In the genomic region with DNA sequence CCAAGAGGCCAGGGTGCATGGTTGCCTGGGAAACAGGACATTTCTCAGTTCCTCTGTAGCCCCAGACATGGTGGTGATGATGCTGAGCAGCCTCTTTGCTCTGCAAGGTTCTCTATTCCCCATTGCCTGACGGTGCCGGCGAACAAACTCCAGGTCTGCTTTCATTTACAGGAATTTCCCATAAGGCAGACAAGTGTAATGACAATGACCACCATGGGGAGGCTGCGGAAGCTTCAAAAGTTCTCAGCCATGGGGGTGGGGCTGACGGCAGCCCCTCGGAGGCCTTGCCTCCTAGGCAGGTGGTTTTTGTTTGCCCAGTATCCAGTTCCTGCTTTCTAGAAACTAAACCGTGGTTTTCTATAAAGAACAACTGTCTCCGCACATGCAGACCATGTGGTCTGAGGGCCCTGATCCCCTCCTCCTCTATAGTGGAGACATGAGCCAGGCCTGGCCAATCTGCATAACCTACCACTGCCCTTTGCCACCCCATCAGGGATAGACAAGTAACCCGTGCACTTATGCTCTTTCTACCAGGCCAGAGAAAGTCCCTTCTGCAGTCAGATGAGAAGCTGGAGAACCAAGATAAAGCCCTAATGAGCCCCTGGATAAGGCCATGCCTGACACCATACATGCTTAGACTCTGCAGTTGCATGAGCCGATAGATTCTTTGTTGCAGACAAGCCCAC, we compare ENCODE assay signal across 1 cellular context.
TF ChIP-seq lines count a peak whose summit lies in the region.

No MANE protein-coding gene starts in this region.

TF ChIP-seq in K562, 482 proteins besides CTCF, POLR2A, EP300 and RAD21 (continued from another document and continues in another):
- TF ChIP-seq, protein P1, sequence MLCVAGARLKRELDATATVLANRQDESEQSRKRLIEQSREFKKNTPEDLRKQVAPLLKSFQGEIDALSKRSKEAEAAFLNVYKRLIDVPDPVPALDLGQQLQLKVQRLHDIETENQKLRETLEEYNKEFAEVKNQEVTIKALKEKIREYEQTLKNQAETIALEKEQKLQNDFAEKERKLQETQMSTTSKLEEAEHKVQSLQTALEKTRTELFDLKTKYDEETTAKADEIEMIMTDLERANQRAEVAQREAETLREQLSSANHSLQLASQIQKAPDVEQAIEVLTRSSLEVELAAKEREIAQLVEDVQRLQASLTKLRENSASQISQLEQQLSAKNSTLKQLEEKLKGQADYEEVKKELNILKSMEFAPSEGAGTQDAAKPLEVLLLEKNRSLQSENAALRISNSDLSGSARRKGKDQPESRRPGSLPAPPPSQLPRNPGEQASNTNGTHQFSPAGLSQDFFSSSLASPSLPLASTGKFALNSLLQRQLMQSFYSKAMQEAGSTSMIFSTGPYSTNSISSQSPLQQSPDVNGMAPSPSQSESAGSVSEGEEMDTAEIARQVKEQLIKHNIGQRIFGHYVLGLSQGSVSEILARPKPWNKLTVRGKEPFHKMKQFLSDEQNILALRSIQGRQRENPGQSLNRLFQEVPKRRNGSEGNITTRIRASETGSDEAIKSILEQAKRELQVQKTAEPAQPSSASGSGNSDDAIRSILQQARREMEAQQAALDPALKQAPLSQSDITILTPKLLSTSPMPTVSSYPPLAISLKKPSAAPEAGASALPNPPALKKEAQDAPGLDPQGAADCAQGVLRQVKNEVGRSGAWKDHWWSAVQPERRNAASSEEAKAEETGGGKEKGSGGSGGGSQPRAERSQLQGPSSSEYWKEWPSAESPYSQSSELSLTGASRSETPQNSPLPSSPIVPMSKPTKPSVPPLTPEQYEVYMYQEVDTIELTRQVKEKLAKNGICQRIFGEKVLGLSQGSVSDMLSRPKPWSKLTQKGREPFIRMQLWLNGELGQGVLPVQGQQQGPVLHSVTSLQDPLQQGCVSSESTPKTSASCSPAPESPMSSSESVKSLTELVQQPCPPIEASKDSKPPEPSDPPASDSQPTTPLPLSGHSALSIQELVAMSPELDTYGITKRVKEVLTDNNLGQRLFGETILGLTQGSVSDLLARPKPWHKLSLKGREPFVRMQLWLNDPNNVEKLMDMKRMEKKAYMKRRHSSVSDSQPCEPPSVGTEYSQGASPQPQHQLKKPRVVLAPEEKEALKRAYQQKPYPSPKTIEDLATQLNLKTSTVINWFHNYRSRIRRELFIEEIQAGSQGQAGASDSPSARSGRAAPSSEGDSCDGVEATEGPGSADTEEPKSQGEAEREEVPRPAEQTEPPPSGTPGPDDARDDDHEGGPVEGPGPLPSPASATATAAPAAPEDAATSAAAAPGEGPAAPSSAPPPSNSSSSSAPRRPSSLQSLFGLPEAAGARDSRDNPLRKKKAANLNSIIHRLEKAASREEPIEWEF (CRISPR knock-in tag; IDR thresholded peaks at IDR 0.05) = no peak
- TF ChIP-seq EWSR1 (IDR thresholded peaks at IDR 0.05; ENCODE audit: borderline replicate concordance, low read depth, partially characterized antibody) (no peak), FOXO4 (CRISPR knock-in tag; IDR thresholded peaks at IDR 0.05) (no peak), TCF7 (IDR thresholded peaks at IDR 0.05; ENCODE audit: borderline replicate concordance) (no peak), SAFB (IDR thresholded peaks at IDR 0.05; ENCODE audit: borderline replicate concordance, low read depth, low read length) (no peak), NFIC (IDR thresholded peaks at IDR 0.05) (peak; percentile 43), NCOA1 (IDR thresholded peaks at IDR 0.05; ENCODE audit: low read depth) (peak; percentile 31; the same call in 1 of the 2 replicates), ZBTB7A (IDR thresholded peaks at IDR 0.05; ENCODE audit: borderline replicate concordance, control insufficient read depth, low read depth, low read length) (peak; percentile 52; the same call in 1 of the 2 replicates), NCOA6 (IDR thresholded peaks at IDR 0.05) (no peak), PPARD (CRISPR knock-in tag; IDR thresholded peaks at IDR 0.05) (no peak), HDAC2 (IDR thresholded peaks at IDR 0.05) (no peak), HDAC6 (IDR thresholded peaks at IDR 0.05; ENCODE audit: low read depth, low read length) (no peak), SLC30A9 (CRISPR knock-in tag; IDR thresholded peaks at IDR 0.05) (no peak), KHSRP (IDR thresholded peaks at IDR 0.05) (no peak), SIRT6 (IDR thresholded peaks at IDR 0.05; ENCODE audit: low read depth, low read length) (no peak), MYC (IDR thresholded peaks at IDR 0.05; ENCODE audit: low read depth, low read length) (peak; percentile 55; the same call in 1 of the 2 replicates), MYC (CRISPR knock-in tag; IDR thresholded peaks at IDR 0.05; ENCODE audit: borderline replicate concordance, low read depth) (0 out of 2 replicates have a peak, but pooled peaks have one; percentile 29), NFIX (CRISPR knock-in tag; IDR thresholded peaks at IDR 0.05; ENCODE audit: low read depth) (no peak), RBM34 (IDR thresholded peaks at IDR 0.05; ENCODE audit: borderline replicate concordance, insufficient read depth, low read length) (no peak), IRF2 (CRISPR knock-in tag; IDR thresholded peaks at IDR 0.05) (no peak), NCOR1 (IDR thresholded peaks at IDR 0.05) (peak; percentile 83), DPF2 (IDR thresholded peaks at IDR 0.05) (peak; percentile 79), RNF2 (IDR thresholded peaks at IDR 0.05) (no peak; the same call in 1 of the 2 replicates), COPS2 (conservative IDR thresholded peaks at IDR 0.05) (no peak), PYGO2 (tag; IDR thresholded peaks at IDR 0.05) (no peak), PHB2 (IDR thresholded peaks at IDR 0.05; ENCODE audit: low read depth) (no peak), MTA2 (IDR thresholded peaks at IDR 0.05; ENCODE audit: low read depth) (peak; percentile 75), CBX5 (IDR thresholded peaks at IDR 0.05; ENCODE audit: borderline replicate concordance, low read depth) (no peak), FUS (optimal IDR thresholded peaks at IDR 0.05; ENCODE audit: low read depth, low read length) (no peak), ZC3H4 (CRISPR knock-in tag; IDR thresholded peaks at IDR 0.05; ENCODE audit: borderline replicate concordance) (no peak), ZNF165 (CRISPR knock-in tag; IDR thresholded peaks at IDR 0.05; ENCODE audit: borderline replicate concordance) (no peak), DMBX1 (CRISPR knock-in tag; IDR thresholded peaks at IDR 0.05; ENCODE audit: borderline replicate concordance) (peak; percentile 8; the same call in 1 of the 2 replicates), NR4A1 (CRISPR knock-in tag; IDR thresholded peaks at IDR 0.05) (no peak), NR4A1 (tag; IDR thresholded peaks at IDR 0.05) (no peak), WHSC1 (IDR thresholded peaks at IDR 0.05; ENCODE audit: low read length) (no peak), ZNF174 (CRISPR knock-in tag; IDR thresholded peaks at IDR 0.05) (no peak)
- TF ChIP-seq, protein P2, sequence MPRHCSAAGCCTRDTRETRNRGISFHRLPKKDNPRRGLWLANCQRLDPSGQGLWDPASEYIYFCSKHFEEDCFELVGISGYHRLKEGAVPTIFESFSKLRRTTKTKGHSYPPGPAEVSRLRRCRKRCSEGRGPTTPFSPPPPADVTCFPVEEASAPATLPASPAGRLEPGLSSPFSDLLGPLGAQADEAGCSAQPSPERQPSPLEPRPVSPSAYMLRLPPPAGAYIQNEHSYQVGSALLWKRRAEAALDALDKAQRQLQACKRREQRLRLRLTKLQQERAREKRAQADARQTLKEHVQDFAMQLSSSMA (CRISPR knock-in tag; IDR thresholded peaks at IDR 0.05) = no peak
- TF ChIP-seq, protein P3, sequence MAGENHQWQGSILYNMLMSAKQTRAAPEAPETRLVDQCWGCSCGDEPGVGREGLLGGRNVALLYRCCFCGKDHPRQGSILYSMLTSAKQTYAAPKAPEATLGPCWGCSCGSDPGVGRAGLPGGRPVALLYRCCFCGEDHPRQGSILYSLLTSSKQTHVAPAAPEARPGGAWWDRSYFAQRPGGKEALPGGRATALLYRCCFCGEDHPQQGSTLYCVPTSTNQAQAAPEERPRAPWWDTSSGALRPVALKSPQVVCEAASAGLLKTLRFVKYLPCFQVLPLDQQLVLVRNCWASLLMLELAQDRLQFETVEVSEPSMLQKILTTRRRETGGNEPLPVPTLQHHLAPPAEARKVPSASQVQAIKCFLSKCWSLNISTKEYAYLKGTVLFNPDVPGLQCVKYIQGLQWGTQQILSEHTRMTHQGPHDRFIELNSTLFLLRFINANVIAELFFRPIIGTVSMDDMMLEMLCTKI (IDR thresholded peaks at IDR 0.05; ENCODE audit: partially characterized antibody) = no peak
- TF ChIP-seq, protein P4, sequence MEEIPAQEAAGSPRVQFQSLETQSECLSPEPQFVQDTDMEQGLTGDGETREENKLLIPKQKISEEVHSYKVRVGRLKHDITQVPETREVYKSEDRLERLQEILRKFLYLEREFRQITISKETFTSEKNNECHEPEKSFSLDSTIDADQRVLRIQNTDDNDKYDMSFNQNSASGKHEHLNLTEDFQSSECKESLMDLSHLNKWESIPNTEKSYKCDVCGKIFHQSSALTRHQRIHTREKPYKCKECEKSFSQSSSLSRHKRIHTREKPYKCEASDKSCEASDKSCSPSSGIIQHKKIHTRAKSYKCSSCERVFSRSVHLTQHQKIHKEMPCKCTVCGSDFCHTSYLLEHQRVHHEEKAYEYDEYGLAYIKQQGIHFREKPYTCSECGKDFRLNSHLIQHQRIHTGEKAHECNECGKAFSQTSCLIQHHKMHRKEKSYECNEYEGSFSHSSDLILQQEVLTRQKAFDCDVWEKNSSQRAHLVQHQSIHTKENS (CRISPR knock-in tag; IDR thresholded peaks at IDR 0.05) = no peak
- TF ChIP-seq, protein P5, sequence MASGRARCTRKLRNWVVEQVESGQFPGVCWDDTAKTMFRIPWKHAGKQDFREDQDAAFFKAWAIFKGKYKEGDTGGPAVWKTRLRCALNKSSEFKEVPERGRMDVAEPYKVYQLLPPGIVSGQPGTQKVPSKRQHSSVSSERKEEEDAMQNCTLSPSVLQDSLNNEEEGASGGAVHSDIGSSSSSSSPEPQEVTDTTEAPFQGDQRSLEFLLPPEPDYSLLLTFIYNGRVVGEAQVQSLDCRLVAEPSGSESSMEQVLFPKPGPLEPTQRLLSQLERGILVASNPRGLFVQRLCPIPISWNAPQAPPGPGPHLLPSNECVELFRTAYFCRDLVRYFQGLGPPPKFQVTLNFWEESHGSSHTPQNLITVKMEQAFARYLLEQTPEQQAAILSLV (tag; IDR thresholded peaks at IDR 0.05) = no peak
- TF ChIP-seq, protein P6, sequence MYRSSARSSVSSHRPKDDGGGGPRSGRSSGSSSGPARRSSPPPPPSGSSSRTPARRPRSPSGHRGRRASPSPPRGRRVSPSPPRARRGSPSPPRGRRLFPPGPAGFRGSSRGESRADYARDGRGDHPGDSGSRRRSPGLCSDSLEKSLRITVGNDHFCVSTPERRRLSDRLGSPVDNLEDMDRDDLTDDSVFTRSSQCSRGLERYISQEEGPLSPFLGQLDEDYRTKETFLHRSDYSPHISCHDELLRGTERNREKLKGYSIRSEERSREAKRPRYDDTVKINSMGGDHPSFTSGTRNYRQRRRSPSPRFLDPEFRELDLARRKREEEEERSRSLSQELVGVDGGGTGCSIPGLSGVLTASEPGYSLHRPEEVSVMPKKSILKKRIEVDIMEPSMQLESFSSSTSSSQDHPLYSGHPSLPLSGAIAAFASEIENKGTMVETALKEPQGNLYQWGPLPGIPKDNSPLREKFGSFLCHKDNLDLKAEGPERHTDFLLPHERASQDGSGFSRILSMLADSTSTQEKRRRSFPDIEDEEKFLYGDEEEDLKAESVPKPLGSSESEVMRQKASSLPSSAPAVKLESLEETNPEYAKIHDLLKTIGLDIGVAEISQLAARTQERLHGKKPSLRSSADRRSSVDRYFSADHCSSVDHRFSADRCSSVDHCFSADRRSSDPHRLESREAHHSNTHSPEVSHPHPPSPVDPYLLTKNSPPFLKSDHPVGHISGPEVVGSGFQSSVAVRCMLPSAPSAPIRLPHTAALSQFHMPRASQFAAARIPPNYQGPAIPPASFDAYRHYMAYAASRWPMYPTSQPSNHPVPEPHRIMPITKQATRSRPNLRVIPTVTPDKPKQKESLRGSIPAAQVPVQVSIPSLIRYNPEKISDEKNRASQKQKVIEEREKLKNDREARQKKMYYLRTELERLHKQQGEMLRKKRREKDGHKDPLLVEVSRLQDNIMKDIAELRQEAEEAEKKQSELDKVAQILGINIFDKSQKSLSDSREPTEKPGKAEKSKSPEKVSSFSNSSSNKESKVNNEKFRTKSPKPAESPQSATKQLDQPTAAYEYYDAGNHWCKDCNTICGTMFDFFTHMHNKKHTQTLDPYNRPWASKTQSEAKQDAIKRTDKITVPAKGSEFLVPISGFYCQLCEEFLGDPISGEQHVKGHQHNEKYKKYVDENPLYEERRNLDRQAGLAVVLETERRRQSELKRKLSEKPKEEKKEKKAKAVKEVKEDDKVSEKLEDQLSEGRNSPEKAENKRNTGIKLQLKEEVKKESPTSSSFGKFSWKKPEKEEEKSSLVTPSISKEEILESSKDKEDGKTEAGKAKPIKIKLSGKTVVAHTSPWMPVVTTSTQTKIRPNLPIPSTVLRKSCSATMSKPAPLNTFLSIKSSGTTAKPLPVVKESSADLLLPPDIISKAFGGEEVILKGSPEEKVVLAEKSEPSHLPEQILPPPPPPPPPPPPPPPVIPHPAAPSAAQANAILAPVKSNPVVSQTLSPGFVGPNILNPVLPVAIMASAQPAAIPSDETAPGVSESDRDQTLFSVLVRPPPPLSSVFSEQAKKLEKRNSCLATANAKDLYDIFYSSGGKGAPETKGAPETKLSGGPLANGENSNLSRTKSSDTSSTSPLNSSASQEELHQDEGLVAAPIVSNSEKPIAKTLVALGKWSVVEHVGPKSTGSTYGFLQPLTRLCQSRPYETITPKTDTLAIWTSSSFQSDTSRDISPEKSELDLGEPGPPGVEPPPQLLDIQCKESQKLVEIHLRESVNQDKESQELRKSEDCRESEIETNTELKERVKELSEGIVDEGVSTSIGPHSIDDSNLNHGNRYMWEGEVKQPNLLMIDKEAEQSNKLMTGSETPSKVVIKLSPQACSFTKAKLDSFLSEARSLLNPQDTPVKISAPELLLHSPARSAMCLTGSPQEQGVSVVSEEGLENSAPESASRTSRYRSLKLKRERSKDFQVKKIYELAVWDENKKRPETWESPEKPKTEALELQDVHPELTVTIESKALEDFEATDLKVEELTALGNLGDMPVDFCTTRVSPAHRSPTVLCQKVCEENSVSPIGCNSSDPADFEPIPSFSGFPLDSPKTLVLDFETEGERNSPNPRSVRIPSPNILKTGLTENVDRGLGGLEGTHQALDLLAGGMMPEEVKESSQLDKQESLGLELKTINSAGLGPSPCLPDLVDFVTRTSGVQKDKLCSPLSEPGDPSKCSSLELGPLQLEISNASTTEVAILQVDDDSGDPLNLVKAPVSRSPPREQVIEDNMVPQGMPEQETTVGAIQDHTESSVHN (IDR thresholded peaks at IDR 0.05; ENCODE audit: borderline replicate concordance in 1 of 2, low read depth in 1 of 2) = no peak
